ENCODE assay signal across 10 cellular contexts in the genomic region with DNA sequence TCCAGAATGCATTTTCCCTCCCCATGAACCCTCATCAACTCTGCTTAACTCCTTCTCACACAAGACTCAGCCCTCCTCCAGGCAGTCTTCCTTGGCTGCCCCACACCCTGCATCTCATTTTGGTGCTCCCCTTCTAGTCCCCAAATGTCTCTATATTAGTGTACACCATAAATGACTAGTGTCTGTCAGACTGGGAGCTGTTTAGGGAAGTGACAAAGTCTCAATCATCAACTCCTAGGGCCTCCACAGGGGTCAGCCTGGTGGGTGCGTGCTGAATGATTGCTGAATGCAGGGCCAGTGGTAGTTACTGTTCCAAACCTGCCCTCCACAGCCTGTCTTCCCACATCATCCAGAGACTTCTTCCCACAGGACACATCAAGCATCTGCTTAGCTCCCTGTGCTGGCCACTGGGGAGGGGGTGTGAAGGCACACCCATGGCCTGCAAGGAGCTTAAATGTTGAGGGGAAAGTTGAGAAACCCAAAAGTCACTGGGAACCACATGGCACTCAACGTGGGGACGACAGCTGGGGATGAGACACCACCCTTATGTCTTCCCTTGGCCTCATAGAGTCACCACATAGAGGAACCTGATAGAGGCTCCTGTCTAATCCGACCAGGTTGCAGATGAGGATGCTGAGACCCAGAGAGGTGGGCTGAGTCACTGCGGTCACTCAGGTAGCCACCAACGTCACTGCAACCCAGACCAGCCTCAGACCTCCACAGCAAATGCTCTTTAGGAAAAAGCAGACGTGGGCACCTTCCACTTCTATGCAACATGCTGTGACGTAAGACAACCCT.
DNase-seq lines count a peak whose midpoint lies in the region; ATAC-seq and TF ChIP-seq lines count a peak whose summit lies in the region.
"Had no signal": no experiment of that assay in that cellular context is flagged by ENCODE, and none has a peak within 500 bp of the region (broad histone marks: within the 10 kb centered on the region; RNA-seq: fewer than 3 reads in every experiment).

No MANE protein-coding gene starts in this region.

- peaks cover 1% of the 10 kb centered on the region for H3K9me3 Mint-ChIP-seq in activated CD4-positive, alpha-beta T cell treated with anti-CD3 and anti-CD28 coated beads for 36 hours (ENCODE audit: low read depth)
- no peaks in the 10 kb centered on the region for H3K9me3 Mint-ChIP-seq in activated T-helper 1 cell treated with anti-CD3 and anti-CD28 coated beads, Interleukin-12 subunit alpha, Interleukin-12 subunit beta, Interleukin-2, Interleukin-4 antibody, amounts not matched to agents 30 ng/mL and 10 ng/mL and 1 ng/mL, durations not matched to agents 14 hours and 24 hours and 36 hours
- no peaks in the 10 kb centered on the region for H3K9me3 Mint-ChIP-seq in stimulated activated memory B cell treated with anti-CD40 and anti-IgM and Interleukin-4, amounts not matched to agents 10 μg/mL and 1 μg/mL and 100 μg/mL, for 72 hours
- H3K9me3 Mint-ChIP-seq in Calu3 (ENCODE audit: low read depth, unreplicated experiment), result no peaks in the 10 kb centered on the region

- BruUV-seq in Calu3 (replicated peaks; lab: Mats Ljungman, UMichigan), result no TSS peak

- H3K27me3 Mint-ChIP-seq in activated CD4-positive, alpha-beta T cell treated with anti-CD3 and anti-CD28 coated beads for 36 hours, result no peaks in the 10 kb centered on the region
- peaks cover 7% of the 10 kb centered on the region for H3K27me3 Mint-ChIP-seq in activated T-helper 1 cell treated with anti-CD3 and anti-CD28 coated beads, Interleukin-12 subunit alpha, Interleukin-12 subunit beta, Interleukin-2, Interleukin-4 antibody, amounts not matched to agents 30 ng/mL and 10 ng/mL and 1 ng/mL, durations not matched to agents 14 hours and 24 hours and 36 hours (ENCODE audit: insufficient read depth)
- H3K27me3 Mint-ChIP-seq in stimulated activated memory B cell treated with anti-CD40 and anti-IgM and Interleukin-4, amounts not matched to agents 10 μg/mL and 1 μg/mL and 100 μg/mL, for 72 hours, result no peaks in the 10 kb centered on the region
- H3K27me3 Mint-ChIP-seq in Calu3 (ENCODE audit: unreplicated experiment), result peaks cover 27% of the 10 kb centered on the region

- H3K4me1 Mint-ChIP-seq in activated CD4-positive, alpha-beta T cell treated with anti-CD3 and anti-CD28 coated beads for 36 hours, result peaks cover 88% of the 10 kb centered on the region
- H3K4me1 Mint-ChIP-seq in activated T-helper 1 cell treated with anti-CD3 and anti-CD28 coated beads, Interleukin-12 subunit alpha, Interleukin-12 subunit beta, Interleukin-2, Interleukin-4 antibody, amounts not matched to agents 30 ng/mL and 10 ng/mL and 1 ng/mL, durations not matched to agents 14 hours and 24 hours and 36 hours (ENCODE audit: low read depth), result peaks cover 72% of the 10 kb centered on the region
- peaks cover 67% of the 10 kb centered on the region for H3K4me1 Mint-ChIP-seq in stimulated activated memory B cell treated with anti-CD40 and anti-IgM and Interleukin-4, amounts not matched to agents 10 μg/mL and 1 μg/mL and 100 μg/mL, for 72 hours
- H3K4me1 Mint-ChIP-seq in Calu3 (ENCODE audit: low read depth, unreplicated experiment), result no peaks in the 10 kb centered on the region

- TF ChIP-seq CTCF in Calu3 (IDR thresholded peaks at IDR 0.05; ENCODE audit: unreplicated experiment), result no peak

- H3K36me3 Mint-ChIP-seq in activated CD4-positive, alpha-beta T cell treated with anti-CD3 and anti-CD28 coated beads for 36 hours (ENCODE audit: low read depth), result peaks cover 1% of the 10 kb centered on the region
- H3K36me3 Mint-ChIP-seq in activated T-helper 1 cell treated with anti-CD3 and anti-CD28 coated beads, Interleukin-12 subunit alpha, Interleukin-12 subunit beta, Interleukin-2, Interleukin-4 antibody, amounts not matched to agents 30 ng/mL and 10 ng/mL and 1 ng/mL, durations not matched to agents 14 hours and 24 hours and 36 hours (ENCODE audit: low read depth), result peaks cover 6% of the 10 kb centered on the region
- no peaks in the 10 kb centered on the region for H3K36me3 Mint-ChIP-seq in stimulated activated memory B cell treated with anti-CD40 and anti-IgM and Interleukin-4, amounts not matched to agents 10 μg/mL and 1 μg/mL and 100 μg/mL, for 72 hours
- no peaks in the 10 kb centered on the region for H3K36me3 Mint-ChIP-seq in Calu3 (ENCODE audit: insufficient read depth, unreplicated experiment)

- intact Hi-C loops in activated CD4-positive, alpha-beta T cell treated with anti-CD3 and anti-CD28 coated beads for 36 hours (cut with DNase I, micrococcal nuclease), result loop anchor here (1.0 to 2.0 kb wide), 3 partner anchors 10 to 107 kb away; no protein-coding TSS in a partner anchor
- intact Hi-C loops in activated T-helper 1 cell treated with anti-CD3 and anti-CD28 coated beads, Interleukin-12 subunit alpha, Interleukin-12 subunit beta, Interleukin-2, Interleukin-4 antibody, amounts not matched to agents 30 ng/mL and 10 ng/mL and 1 ng/mL, durations not matched to agents 14 hours and 24 hours and 36 hours (cut with micrococcal nuclease), result no loop called here
- intact Hi-C loops in Calu3 (cut with micrococcal nuclease; ENCODE audit: unreplicated experiment), result no loop called here

- peak; percentile 68 for DNase-seq in activated CD4-positive, alpha-beta T cell treated with anti-CD3 and anti-CD28 coated beads for 36 hours
- no peak for DNase-seq in activated CD4-positive, alpha-beta T cell treated with anti-CD3 and anti-CD28 coated beads, Interleukin-2, amount 50 U/mL, for 4 hours
- DNase-seq in activated T-helper 1 cell treated with anti-CD3 and anti-CD28 coated beads, Interleukin-12 subunit alpha, Interleukin-12 subunit beta, Interleukin-2, Interleukin-4 antibody, amounts not matched to agents 30 ng/mL and 10 ng/mL and 1 ng/mL, durations not matched to agents 14 hours and 24 hours and 36 hours (ENCODE audit: low spot score), result no peak
- DNase-seq in T1000 (lab: John Stamatoyannopoulos, UW), result no peak
- DNase-seq in Calu3, result no peak
- DNase-seq: NCI-H1436 treated with DMSO at 0.1 percent for 48 hours, right cardiac atrium had no signal

- peak overlapping the region; percentile 82 for H3K27ac Mint-ChIP-seq in activated CD4-positive, alpha-beta T cell treated with anti-CD3 and anti-CD28 coated beads for 36 hours
- no peak overlapping the region for H3K27ac Mint-ChIP-seq in activated T-helper 1 cell treated with anti-CD3 and anti-CD28 coated beads, Interleukin-12 subunit alpha, Interleukin-12 subunit beta, Interleukin-2, Interleukin-4 antibody, amounts not matched to agents 30 ng/mL and 10 ng/mL and 1 ng/mL, durations not matched to agents 14 hours and 24 hours and 36 hours
- H3K27ac Mint-ChIP-seq in stimulated activated memory B cell treated with anti-CD40 and anti-IgM and Interleukin-4, amounts not matched to agents 10 μg/mL and 1 μg/mL and 100 μg/mL, for 72 hours, result peak overlapping the region; percentile 84
- H3K27ac Mint-ChIP-seq in Calu3 (ENCODE audit: unreplicated experiment), result no peak overlapping the region

- POLR2A ChIA-PET in activated CD4-positive, alpha-beta T cell treated with anti-CD3 and anti-CD28 coated beads for 36 hours (lab: Charles Lee), result interaction anchor here (0.6 to 1.4 kb wide), 3 partner anchors 8 to 290 kb away, joined by 3 to 8 read pairs (median 4); no protein-coding TSS in a partner anchor

- ATAC-seq in activated CD4-positive, alpha-beta T cell treated with anti-CD3 and anti-CD28 coated beads for 36 hours, result peak; percentile 65
- peak; percentile 31 for ATAC-seq in HG02884 (IDR thresholded peaks at IDR 0.05; ENCODE audit: unreplicated experiment)
- ATAC-seq in stimulated activated memory B cell treated with anti-CD40 and anti-IgM and Interleukin-4, amounts not matched to agents 10 μg/mL and 1 μg/mL and 100 μg/mL, for 72 hours, result peak; percentile 69
- ATAC-seq in GM21528 (IDR thresholded peaks at IDR 0.05; ENCODE audit: low FRiP score, unreplicated experiment), result no peak
- ATAC-seq: right cardiac atrium had no signal

- CTCF ChIA-PET in activated CD4-positive, alpha-beta T cell treated with anti-CD3 and anti-CD28 coated beads for 36 hours (lab: Charles Lee), result interaction anchor here (1.0 to 7.9 kb wide), 17 partner anchors 8 to 156 kb away, joined by 3 to 78 read pairs (median 5); no protein-coding TSS in a partner anchor
- CTCF ChIA-PET in Calu3 (lab: Charles Lee), result no interaction called here

- peak overlapping the region; percentile 62 for H3K4me3 Mint-ChIP-seq in activated CD4-positive, alpha-beta T cell treated with anti-CD3 and anti-CD28 coated beads for 36 hours
- peak overlapping the region; percentile 2 for H3K4me3 Mint-ChIP-seq in activated T-helper 1 cell treated with anti-CD3 and anti-CD28 coated beads, Interleukin-12 subunit alpha, Interleukin-12 subunit beta, Interleukin-2, Interleukin-4 antibody, amounts not matched to agents 30 ng/mL and 10 ng/mL and 1 ng/mL, durations not matched to agents 14 hours and 24 hours and 36 hours
- H3K4me3 Mint-ChIP-seq in stimulated activated memory B cell treated with anti-CD40 and anti-IgM and Interleukin-4, amounts not matched to agents 10 μg/mL and 1 μg/mL and 100 μg/mL, for 72 hours, result peak overlapping the region; percentile 18
- H3K4me3 Mint-ChIP-seq in Calu3 (ENCODE audit: low read depth, unreplicated experiment), result no peak overlapping the region

Comparison
In these comparisons a context has a peak if more than half of its experiments do, and no peak if none do; other contexts are left out.
1. H3K27ac Mint-ChIP-seq: peak in activated CD4-positive, alpha-beta T cell treated with anti-CD3 and anti-CD28 coated beads for 36 hours (single experiment) and stimulated activated memory B cell treated with anti-CD40 and anti-IgM and Interleukin-4, amounts not matched to agents 10 μg/mL and 1 μg/mL and 100 μg/mL, for 72 hours (single experiment); none in activated T-helper 1 cell treated with anti-CD3 and anti-CD28 coated beads, Interleukin-12 subunit alpha, Interleukin-12 subunit beta, Interleukin-2, Interleukin-4 antibody, amounts not matched to agents 30 ng/mL and 10 ng/mL and 1 ng/mL, durations not matched to agents 14 hours and 24 hours and 36 hours (single experiment) and Calu3 (single experiment).
2. intact Hi-C loops: an anchor here in activated CD4-positive, alpha-beta T cell treated with anti-CD3 and anti-CD28 coated beads for 36 hours (1.0 to 2.0 kb wide); none called in activated T-helper 1 cell treated with anti-CD3 and anti-CD28 coated beads, Interleukin-12 subunit alpha, Interleukin-12 subunit beta, Interleukin-2, Interleukin-4 antibody, amounts not matched to agents 30 ng/mL and 10 ng/mL and 1 ng/mL, durations not matched to agents 14 hours and 24 hours and 36 hours and Calu3.